19 cellular contexts compared by ENCODE assay signal in the genomic region with DNA sequence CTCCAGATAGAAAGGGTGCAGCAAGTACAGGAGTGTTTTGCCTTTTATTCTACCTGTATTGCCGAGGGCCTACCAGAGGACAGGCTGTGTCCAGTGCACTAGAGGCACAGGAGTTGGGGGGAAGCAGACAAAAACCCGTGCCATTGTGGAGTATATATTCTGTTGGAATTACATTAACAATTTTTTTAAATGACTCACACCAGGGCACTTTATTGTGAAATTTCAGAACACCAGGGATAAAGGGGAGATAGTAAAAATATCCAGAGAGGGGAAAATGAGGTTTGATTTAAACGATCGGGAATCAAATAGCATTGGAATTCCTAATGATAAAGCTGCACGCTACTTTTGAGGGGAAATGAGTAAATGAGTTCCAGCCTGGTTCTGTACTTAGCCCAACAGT.
DNase-seq lines count a peak whose midpoint lies in the region; ATAC-seq and TF ChIP-seq lines count a peak whose summit lies in the region.
"Had no signal": no experiment of that assay in that cellular context is flagged by ENCODE, and none has a peak within 500 bp of the region (broad histone marks: within the 10 kb centered on the region; RNA-seq: fewer than 3 reads in every experiment).

No MANE protein-coding gene starts in this region.

- H3K27ac ChIP-seq in fibroblast of lung (ENCODE audit: insufficient read depth, low read length) (no peak overlapping the region), esophagus squamous epithelium (no peak overlapping the region)
- H3K27ac ChIP-seq: PC-9, SJSA1 had no signal

- no peaks in the 10 kb centered on the region for H3K9me3 Mint-ChIP-seq in HFFc6
- H3K9me3 Mint-ChIP-seq: GM23338, H9 had no signal

- no peak for DNase-seq in HFFc6
- peak; percentile 56 for DNase-seq in adipocyte (ENCODE audit: low read depth)
- peak; percentile 22 to 29 for DNase-seq in fibroblast of lung (ENCODE audit: low read depth in 2 of 2)
- no peak for DNase-seq in MV-4-11 (lab: John Stamatoyannopoulos, UW)
- no peak for DNase-seq in HuH-7.5 (ENCODE audit: low spot score)
- no peak for DNase-seq in esophagus squamous epithelium (lab: John Stamatoyannopoulos, UW)
- DNase-seq: C1 segment of cervical spinal cord; CD4-positive, alpha-beta memory T cell; COR-L47; H9; Kasumi-1; NCI-H2029; NCI-H446 treated with DMSO at 0.1 percent for 48 hours; NCI-H526; PC-9; Right ventricle myocardium superior had no signal

- no peaks in the 10 kb centered on the region for H4K20me1 ChIP-seq in fibroblast of lung (ENCODE audit: control insufficient read depth, extremely low read depth, insufficient read depth, low read length)

- H3K9me3 ChIP-seq in adipocyte (ENCODE audit: control insufficient read depth, low read length) (no peaks in the 10 kb centered on the region), fibroblast of lung (ENCODE audit: control insufficient read depth, insufficient read depth, low read depth, low read length) (no peaks in the 10 kb centered on the region), esophagus squamous epithelium (no peaks in the 10 kb centered on the region)
- H3K9me3 ChIP-seq: SJSA1 had no signal

- peak overlapping the region; percentile 7; the same call in 1 of the 2 replicates for H3K27ac Mint-ChIP-seq in HFFc6
- H3K27ac Mint-ChIP-seq: CD4-positive, alpha-beta memory T cell; GM23338; H9 had no signal

- H3K4me3 ChIP-seq in adipocyte (ENCODE audit: low read length), result no peak overlapping the region
- no peak overlapping the region for H3K4me3 ChIP-seq in fibroblast of lung (replicated peaks in 1 of 4; ENCODE audit: control extremely low read depth in 1 of 4, insufficient read depth in 1 of 4, low read depth in 3 of 4, low read length in 4 of 4)
- H3K4me3 ChIP-seq in esophagus squamous epithelium, result no peak overlapping the region
- H3K4me3 ChIP-seq: GM23338, PC-9, SJSA1 had no signal

- H3K27me3 ChIP-seq in adipocyte (replicated peaks; ENCODE audit: control insufficient read depth, insufficient read depth, low read length) (no peaks in the 10 kb centered on the region), fibroblast of lung (ENCODE audit: control insufficient read depth, insufficient read depth, low read length) (no peaks in the 10 kb centered on the region), esophagus squamous epithelium (no peaks in the 10 kb centered on the region)
- H3K27me3 ChIP-seq: SJSA1 had no signal

- TF ChIP-seq CTCF in HFFc6 (IDR thresholded peaks at IDR 0.05), result no peak
- no peak for TF ChIP-seq CTCF in fibroblast of lung (conservative IDR thresholded peaks at IDR 0.05 in 1 of 2, IDR thresholded peaks at IDR 0.05 in 1 of 2; ENCODE audit: low read depth in 1 of 2, low read length in 2 of 2)
- TF ChIP-seq CTCF in esophagus squamous epithelium (IDR thresholded peaks at IDR 0.05), result no peak

- no peaks in the 10 kb centered on the region for H3K36me3 ChIP-seq in adipocyte (ENCODE audit: control insufficient read depth, insufficient read depth, low read length, severe bottlenecking)
- no peaks in the 10 kb centered on the region for H3K36me3 ChIP-seq in fibroblast of lung (ENCODE audit: control insufficient read depth, insufficient read depth, low read length)
- no peaks in the 10 kb centered on the region for H3K36me3 ChIP-seq in esophagus squamous epithelium
- H3K36me3 ChIP-seq: SJSA1 had no signal

- intact Hi-C loops in esophagus squamous epithelium (cut with DNase I), result no loop called here

- ATAC-seq in HG03521 (IDR thresholded peaks at IDR 0.05; ENCODE audit: unreplicated experiment), result no peak
- ATAC-seq: GM23338 had no signal

- TF ChIP-seq POLR2A in esophagus squamous epithelium (IDR thresholded peaks at IDR 0.05), result no peak

- H3K36me3 Mint-ChIP-seq in HFFc6 (ENCODE audit: low read depth), result 0 out of 2 replicates have a peak, but pooled peaks cover 4% of the 10 kb centered on the region

- H3K27me3 Mint-ChIP-seq in HFFc6 (ENCODE audit: insufficient read depth), result no peaks in the 10 kb centered on the region
- H3K27me3 Mint-ChIP-seq: CD4-positive, alpha-beta memory T cell had no signal

- no peak overlapping the region for H3K4me2 ChIP-seq in fibroblast of lung (ENCODE audit: extremely low read depth, insufficient read depth, low read length)
- H3K4me2 ChIP-seq: GM23338, PC-9 had no signal

- H3K4me3 Mint-ChIP-seq in HFFc6, result no peak overlapping the region
- H3K4me3 Mint-ChIP-seq: CD4-positive, alpha-beta memory T cell; GM23338; H9 had no signal

- H2AFZ ChIP-seq in fibroblast of lung (ENCODE audit: low read length), result no peak overlapping the region
- H2AFZ ChIP-seq: GM23338, PC-9 had no signal

- peaks cover 19% of the 10 kb centered on the region for H3K4me1 ChIP-seq in adipocyte (ENCODE audit: control insufficient read depth, insufficient read depth, low read length)
- no peaks in the 10 kb centered on the region for H3K4me1 ChIP-seq in fibroblast of lung (ENCODE audit: control insufficient read depth, extremely low read depth, insufficient read depth, low read length)
- H3K4me1 ChIP-seq in esophagus squamous epithelium, result peaks cover 0 to 10% (median 0%) of the 10 kb centered on the region in 3 donors

- peaks cover 53% of the 10 kb centered on the region for H3K4me1 Mint-ChIP-seq in HFFc6 (ENCODE audit: low read depth)

- H3K79me2 ChIP-seq in fibroblast of lung (ENCODE audit: control insufficient read depth, insufficient read depth, low read length), result no peaks in the 10 kb centered on the region

- H3K9ac ChIP-seq in adipocyte (ENCODE audit: low read length), result no peak overlapping the region
- H3K9ac ChIP-seq in fibroblast of lung (ENCODE audit: insufficient read depth, low read length), result no peak overlapping the region

- WGBS in esophagus squamous epithelium, 2 donors, result 82 to 94% methylated on average over 5 of the region's 5 CpGs

Comparison
In these comparisons a context has a peak if more than half of its experiments do, and no peak if none do; other contexts are left out.
1. DNase-seq: peak in adipocyte (single experiment) and fibroblast of lung (2 of 2); none in HFFc6 (single experiment), MV-4-11 (single experiment), HuH-7.5 (single experiment) and esophagus squamous epithelium (single experiment).